ENCODE assay signal across 20 cellular contexts in genomic region chr4:120850048-120850599, GRCh38.
DNase-seq lines count a peak whose midpoint lies in the region; ATAC-seq, FAIRE-seq and TF ChIP-seq lines count a peak whose summit lies in the region.
"Had no signal": no experiment of that assay in that cellular context is flagged by ENCODE, and none has a peak within 500 bp of the region (broad histone marks: within the 10 kb centered on the region; RNA-seq: fewer than 3 reads in every experiment).

No MANE protein-coding gene starts in this region.

- intact Hi-C loops in left lung (cut with DNase I), result no loop called here

- TF ChIP-seq CTCF in GM13977 (IDR thresholded peaks at IDR 0.05; ENCODE audit: extremely low read depth, insufficient read depth, missing control alignments), result no peak
- TF ChIP-seq CTCF in left lung (IDR thresholded peaks at IDR 0.05), result no peak

- in situ Hi-C loops in GM13977 (cut with MboI; ENCODE audit: low pct_unique_long_range_greater_than_20kb, low sequenced_read_pairs, unreplicated experiment), result no loop called here

- peaks cover 0 to 2% of the 10 kb centered on the region in 2 donors for H3K4me1 ChIP-seq in left lung
- H3K4me1 ChIP-seq: Caco-2 had no signal

- FAIRE-seq in GM19239 (lab: Jason Lieb, UNC), result no peak

- no peak overlapping the region for H3K4me3 ChIP-seq in left lung
- H3K4me3 ChIP-seq: cardiac muscle cell had no signal

- DNase-seq in AG20443 (ENCODE audit: low spot score), result peak; percentile 57
- DNase-seq in LHCN-M2 (ENCODE audit: low read depth), result peak; percentile 32
- DNase-seq in dermis blood vessel endothelial cell, result peak; percentile 13
- DNase-seq in non-pigmented ciliary epithelial cell (ENCODE audit: low read depth), result peak; percentile 32
- no peak for DNase-seq in GM19239 (ENCODE audit: insufficient read length, low spot score)
- DNase-seq in GM13977 (ENCODE audit: low spot score), result no peak
- DNase-seq in left lung, result no peak
- DNase-seq in kidney glomerular epithelial cell (lab: John Stamatoyannopoulos, UW), result no peak
- DNase-seq: activated naive CD8-positive, alpha-beta T cell treated with anti-CD3 and anti-CD28 coated beads, Interleukin-2, amount 10 ng/mL, durations not matched to agents 7 days and 5 days; Caco-2; NCI-H2029 treated with DMSO at 0.1 percent for 48 hours; NCI-H510A; stimulated activated naive CD4-positive, alpha-beta T cell treated with Interleukin-2 at 50 U/mL for 16 hours; trophoblast cell had no signal

- no peaks in the 10 kb centered on the region for H3K9me3 ChIP-seq in left lung
- H3K9me3 ChIP-seq: Caco-2, neutrophil had no signal

- H3K27ac ChIP-seq in left lung, result no peak overlapping the region
- H3K27ac ChIP-seq: cardiac muscle cell, neutrophil, RWPE1 had no signal

- no peaks in the 10 kb centered on the region for H3K36me3 ChIP-seq in left lung
- H3K36me3 ChIP-seq: cardiac muscle cell, neutrophil had no signal

- H3K27me3 ChIP-seq in left lung, result no peaks in the 10 kb centered on the region
- H3K27me3 ChIP-seq: cardiac muscle cell, neutrophil had no signal

- ATAC-seq in left lung, result no peak
- ATAC-seq: activated T-helper 17 cell treated with anti-CD3 and anti-CD28 coated beads, Interleukin-2, amount 50 U/mL, for 72 hours; esophagus mucosa; sciatic nerve had no signal

Comparison
In these comparisons a context has a peak if more than half of its experiments do, and no peak if none do; other contexts are left out.
1. DNase-seq: peak in AG20443 (single experiment), LHCN-M2 (single experiment), dermis blood vessel endothelial cell (single experiment) and non-pigmented ciliary epithelial cell (single experiment); none in GM19239 (single experiment), GM13977 (single experiment), left lung (0 of 2) and kidney glomerular epithelial cell (single experiment).